ENCODE assay signal across 11 cellular contexts in genomic region chr13:41284512-41285288, GRCh38. TPM values are rescaled to one million over a fixed set of nuclear protein-coding genes. Genes with fewer than 3 reads are reported as not detected.
A peak's percentile ranks its signal among the peaks of the same experiment; 100 is the strongest.
DNase-seq lines count a peak whose midpoint lies in the region; ATAC-seq lines count a peak whose summit lies in the region.
"Had no signal": no experiment of that assay in that cellular context is flagged by ENCODE, and none has a peak within 500 bp of the region (broad histone marks: within the 10 kb centered on the region; RNA-seq: fewer than 3 reads in every experiment).

No MANE protein-coding gene starts in this region.

- H3K9me3 ChIP-seq in naive thymus-derived CD4-positive, alpha-beta T cell (ENCODE audit: control insufficient read depth in 2 of 3, low read length in 3 of 3): no peaks in the 10 kb centered on the region

- POLR2A ChIA-PET in naive thymus-derived CD4-positive, alpha-beta T cell (lab: Charles Lee): interaction anchor here (0.8 to 7.2 kb wide), 2 partner anchors 13 to 27 kb away, joined by 3 to 52 read pairs; no protein-coding TSS in a partner anchor

- H3K27ac ChIP-seq in naive thymus-derived CD4-positive, alpha-beta T cell (ENCODE audit: low read depth, low read length): no peak overlapping the region

- H3K27ac Mint-ChIP-seq in naive thymus-derived CD4-positive, alpha-beta T cell: peak overlapping the region in 5 of 9 donors; percentile 81 to 96 (median 95)
- H3K27ac Mint-ChIP-seq: GM23338, memory B cell had no signal

- no peaks in the 10 kb centered on the region for H3K27me3 ChIP-seq in naive thymus-derived CD4-positive, alpha-beta T cell (ENCODE audit: control insufficient read depth in 2 of 2, insufficient read depth in 2 of 2, low read length in 2 of 2)

- H3K4me1 ChIP-seq in naive thymus-derived CD4-positive, alpha-beta T cell (ENCODE audit: control insufficient read depth in 2 of 2, insufficient read depth in 2 of 2, low read length in 2 of 2): peaks cover 0 to 31% of the 10 kb centered on the region in 2 donors

- no peaks in the 10 kb centered on the region for H3K27me3 Mint-ChIP-seq in naive thymus-derived CD4-positive, alpha-beta T cell
- H3K27me3 Mint-ChIP-seq: memory B cell had no signal

- H3K9me3 Mint-ChIP-seq in naive thymus-derived CD4-positive, alpha-beta T cell: peaks cover 0 to 6% (median 0%) of the 10 kb centered on the region in 11 donors
- H3K9me3 Mint-ChIP-seq: memory B cell had no signal

- H3K4me1 Mint-ChIP-seq in naive thymus-derived CD4-positive, alpha-beta T cell: peaks cover 8 to 63% (median 39%) of the 10 kb centered on the region in 7 donors

- intact Hi-C loops in naive thymus-derived CD4-positive, alpha-beta T cell (cut with micrococcal nuclease): no loop called here
- intact Hi-C loops in Right ventricle myocardium superior (cut with DNase I): no loop called here

- H3K4me3 ChIP-seq in naive thymus-derived CD4-positive, alpha-beta T cell (ENCODE audit: low read length): no peak overlapping the region
- H3K4me3 ChIP-seq: GM23338 had no signal

- ATAC-seq in naive thymus-derived CD4-positive, alpha-beta T cell: no peak
- ATAC-seq in left lobe of liver (no peak), HG03095 (IDR thresholded peaks at IDR 0.05; ENCODE audit: unreplicated experiment) (no peak), Right ventricle myocardium superior (ENCODE audit: poor library complexity) (no peak)
- ATAC-seq: GM23338 had no signal

- CTCF ChIA-PET in naive thymus-derived CD4-positive, alpha-beta T cell (lab: Charles Lee): no interaction called here

- H3K36me3 ChIP-seq in naive thymus-derived CD4-positive, alpha-beta T cell (ENCODE audit: control insufficient read depth in 2 of 3, insufficient read depth in 3 of 3, low read length in 3 of 3): no peaks in the 10 kb centered on the region

- DNase-seq in COLO829 (ENCODE audit: low spot score): peak; percentile 14
- peak; percentile 90 for DNase-seq in HT1080 (ENCODE audit: low read depth)
- DNase-seq in brain pericyte (ENCODE audit: low read depth, low spot score): peak; percentile 10
- no peak for DNase-seq in naive thymus-derived CD4-positive, alpha-beta T cell
- no peak for DNase-seq in left lobe of liver (ENCODE audit: low spot score)
- no peak for DNase-seq in Right ventricle myocardium superior
- DNase-seq in activated gamma-delta T cell treated with Interleukin-2 at 50 U/mL for 16 hours: no peak
- DNase-seq: activated T-cell treated with anti-CD3 and anti-CD28 coated beads for 4 hours had no signal

- peaks cover 0 to 18% (median 8%) of the 10 kb centered on the region in 5 donors for H3K36me3 Mint-ChIP-seq in naive thymus-derived CD4-positive, alpha-beta T cell
- H3K36me3 Mint-ChIP-seq: memory B cell had no signal

- H3K4me3 Mint-ChIP-seq in naive thymus-derived CD4-positive, alpha-beta T cell: peak overlapping the region in 4 of 10 donors; percentile 15 to 77 (median 47)
- H3K4me3 Mint-ChIP-seq: GM23338, memory B cell had no signal

RNA-seq across cellular contexts. Expression of gene MTRF1, which starts 21.3 kb away (rescaled TPM):
- total RNA-seq in HT1080 (2014; rRNA removed; shearing (Covaris generic)): 9.2 and 13.7 TPM in 2 replicates
- 8.0 and 10.4 TPM in 2 replicates for polyA plus RNA-seq in HT1080 (2015; cell fraction: cytosol; rRNA removed)
- polyA plus RNA-seq in HT1080 (2015; cell fraction: nucleus; rRNA removed): 42.7 and 46.5 TPM in 2 replicates
- 10 to 100 TPM; 21.7 to 38.2 (median 30.9) TPM for total RNA-seq in naive thymus-derived CD4-positive, alpha-beta T cell
- polyA plus RNA-seq in naive thymus-derived CD4-positive, alpha-beta T cell: 10 to 100 TPM; 11.8 to 16.6 TPM
- total RNA-seq in left lobe of liver (6.2 TPM), Right ventricle myocardium superior (13.4 TPM)

RNA-seq across cellular contexts. Expression of gene NAA16, which starts 26.4 kb away (rescaled TPM):
- total RNA-seq in HT1080 (2014; rRNA removed; shearing (Covaris generic)): 4.8 and 8.2 TPM in 2 replicates
- polyA plus RNA-seq in HT1080 (2015; cell fraction: cytosol; rRNA removed): 6.2 and 7.8 TPM in 2 replicates
- polyA plus RNA-seq in HT1080 (2015; cell fraction: nucleus; rRNA removed): 25.9 and 35.2 TPM in 2 replicates
- 10 to 100 TPM; 30.6 to 99.6 (median 90.4) TPM for total RNA-seq in naive thymus-derived CD4-positive, alpha-beta T cell
- 10 to 100 TPM; 15.8 to 35.7 TPM for polyA plus RNA-seq in naive thymus-derived CD4-positive, alpha-beta T cell
- total RNA-seq in left lobe of liver (6.1 TPM), Right ventricle myocardium superior (7.0 TPM)

Comparison
In these comparisons a context has a peak if more than half of its experiments do, and no peak if none do; other contexts are left out.
1. DNase-seq: peak in COLO829 (single experiment), HT1080 (single experiment) and brain pericyte (single experiment); none in naive thymus-derived CD4-positive, alpha-beta T cell (0 of 9), left lobe of liver (single experiment), Right ventricle myocardium superior (single experiment) and activated gamma-delta T cell treated with Interleukin-2 at 50 U/mL for 16 hours (single experiment).